In genomic region chr19:17061205-17061604, GRCh38 we compare ENCODE assay signal across 26 cellular contexts. TPM values are rescaled to one million over a fixed set of nuclear protein-coding genes. Genes with fewer than 3 reads are reported as not detected.
"Had no signal": no experiment of that assay in that cellular context is flagged by ENCODE, and none has a peak within 500 bp of the region (broad histone marks: within the 10 kb centered on the region; RNA-seq: fewer than 3 reads in every experiment).

No MANE protein-coding gene starts in this region.

- ATAC-seq: left lobe of liver; left ventricle myocardium superior; naive thymus-derived CD4-positive, alpha-beta T cell; natural killer cell treated with Interleukin-12 subunit alpha and Interleukin-12 subunit beta and Interleukin-15 and Interleukin-18, amount 100 ng/mL, for 72 hours; stimulated activated memory B cell treated with anti-CD40 and anti-IgM and Interleukin-4, amounts not matched to agents 10 μg/mL and 1 μg/mL and 100 μg/mL, for 72 hours; stimulated activated naive CD8-positive, alpha-beta T cell treated with anti-CD3 and anti-CD28 coated beads, Interleukin-15, amount 100 ng/mL, for 72 hours had no signal

- H3K4me3 ChIP-seq: heart right ventricle, hepatocyte, lower lobe of right lung, ovary, right atrium auricular region, right lobe of liver, smooth muscle cell, tibial nerve, upper lobe of right lung had no signal

- H3K9me3 ChIP-seq: right lobe of liver had no signal

- DNase-seq: heart right ventricle; islet precursor cell; lower lobe of right lung; mammary epithelial cell; mesenchymal stem cell; naive thymus-derived CD4-positive, alpha-beta T cell; nucleus accumbens; ovary; right lobe of liver; stimulated activated CD4-positive, alpha-beta T cell treated with anti-CD3 and anti-CD28 coated beads, Interleukin-1b, Interleukin-23, amount 100 ng/mL, for 48 hours; stimulated activated CD4-positive, alpha-beta T cell treated with anti-CD3 and anti-CD28 coated beads, Interleukin-2, amount 100 ng/mL, for 48 hours; stimulated activated CD4-positive, alpha-beta T cell treated with anti-CD3 and anti-CD28 coated beads, Interleukin-4, amount 100 ng/mL, for 4 hours; stimulated activated CD8-positive, alpha-beta memory T cell treated with anti-CD3 and anti-CD28 coated beads, Interleukin-4, amount 100 ng/mL, for 48 hours; stimulated activated naive CD4-positive, alpha-beta T cell treated with Interleukin-2 at 50 U/mL for 16 hours; stimulated activated naive CD8-positive, alpha-beta T cell treated with anti-CD3 and anti-CD28 coated beads, Interleukin-15, amount 100 ng/mL, for 72 hours; substantia nigra; upper lobe of right lung had no signal

- H3K27me3 ChIP-seq: heart right ventricle, hepatocyte, ovary, right atrium auricular region, right lobe of liver, tibial nerve, upper lobe of right lung had no signal

- H3K27ac ChIP-seq: hepatocyte, lower lobe of right lung, ovary, right atrium auricular region, right lobe of liver, tibial nerve, upper lobe of right lung had no signal

- H3K4me1 ChIP-seq: lower lobe of right lung, right atrium auricular region, right lobe of liver, tibial nerve, upper lobe of right lung had no signal

- H3K36me3 ChIP-seq: ovary had no signal

RNA-seq across cellular contexts. Expression of gene CPAMD8, which starts 34.6 kb away (rescaled TPM):
- total RNA-seq: myocyte had no signal
